ENCODE assay signal across 25 cellular contexts in genomic region chr14:61434315-61434714, GRCh38.
DNase-seq lines count a peak whose midpoint lies in the region; ATAC-seq and TF ChIP-seq lines count a peak whose summit lies in the region.
"Had no signal": no experiment of that assay in that cellular context is flagged by ENCODE, and none has a peak within 500 bp of the region (broad histone marks: within the 10 kb centered on the region; RNA-seq: fewer than 3 reads in every experiment).

No MANE protein-coding gene starts in this region.

- no peak overlapping the region for H3K4me3 ChIP-seq in CD4-positive, alpha-beta memory T cell (ENCODE audit: low read length in 2 of 2)
- H3K4me3 ChIP-seq: ascending aorta, BLaER1, esophagus muscularis mucosa, gastrocnemius medialis, lung, vagina had no signal

- H3K4me1 Mint-ChIP-seq in activated CD4-positive, alpha-beta T cell treated with anti-CD3 and anti-CD28 coated beads, Interleukin-2, amount 10 ng/mL, durations not matched to agents 24 days and 14 days: peaks cover 78% of the 10 kb centered on the region
- peaks cover 77 to 99% (median 88%) of the 10 kb centered on the region in 4 donors for H3K4me1 Mint-ChIP-seq in CD4-positive, alpha-beta memory T cell
- peaks cover 93% of the 10 kb centered on the region for H3K4me1 Mint-ChIP-seq in activated CD8-positive, alpha-beta T cell treated with anti-CD3 and anti-CD28 coated beads for 36 hours (ENCODE audit: low read depth)
- H3K4me1 Mint-ChIP-seq in effector memory CD8-positive, alpha-beta T cell (ENCODE audit: low read depth in 2 of 2): peaks cover 70 to 91% of the 10 kb centered on the region in 2 donors

- peaks cover 26% of the 10 kb centered on the region for H3K36me3 Mint-ChIP-seq in activated CD4-positive, alpha-beta T cell treated with anti-CD3 and anti-CD28 coated beads, Interleukin-2, amount 10 ng/mL, durations not matched to agents 24 days and 14 days (ENCODE audit: low read depth)
- H3K36me3 Mint-ChIP-seq in CD4-positive, alpha-beta memory T cell: peaks cover 28 to 30% of the 10 kb centered on the region in 2 donors
- H3K36me3 Mint-ChIP-seq in activated CD8-positive, alpha-beta T cell treated with anti-CD3 and anti-CD28 coated beads for 36 hours (ENCODE audit: low read depth): peaks cover 56% of the 10 kb centered on the region
- H3K36me3 Mint-ChIP-seq in effector memory CD8-positive, alpha-beta T cell (ENCODE audit: insufficient read depth): peaks cover 40% of the 10 kb centered on the region

- H3K27me3 ChIP-seq in CD4-positive, alpha-beta memory T cell (ENCODE audit: insufficient read depth, low read length): no peaks in the 10 kb centered on the region
- H3K27me3 ChIP-seq: ascending aorta, BLaER1, gastrocnemius medialis, vagina had no signal

- CTCF ChIA-PET in CD4-positive, alpha-beta memory T cell (lab: Charles Lee; ENCODE audit: partially characterized antibody): interaction anchor here (3.0 kb wide), 1 partner anchor 13 kb away, joined by 9 read pairs; no protein-coding TSS in a partner anchor
- CTCF ChIA-PET in activated CD8-positive, alpha-beta T cell treated with anti-CD3 and anti-CD28 coated beads for 36 hours (lab: Charles Lee): interaction anchor here (0.6 to 1.8 kb wide), 6 partner anchors 8 to 138 kb away, joined by 3 to 5 read pairs (median 4); no protein-coding TSS in a partner anchor

- no peaks in the 10 kb centered on the region for H3K9me3 Mint-ChIP-seq in activated CD4-positive, alpha-beta T cell treated with anti-CD3 and anti-CD28 coated beads, Interleukin-2, amount 10 ng/mL, durations not matched to agents 24 days and 14 days
- H3K9me3 Mint-ChIP-seq in CD4-positive, alpha-beta memory T cell: no peaks in the 10 kb centered on the region
- H3K9me3 Mint-ChIP-seq in activated CD8-positive, alpha-beta T cell treated with anti-CD3 and anti-CD28 coated beads for 36 hours: peaks cover 5% of the 10 kb centered on the region
- no peaks in the 10 kb centered on the region for H3K9me3 Mint-ChIP-seq in effector memory CD8-positive, alpha-beta T cell

- DNase-seq in activated CD4-positive, alpha-beta T cell treated with anti-CD3 and anti-CD28 coated beads, Interleukin-2, amount 10 ng/mL, durations not matched to agents 24 days and 14 days: no peak
- DNase-seq in activated CD4-positive, alpha-beta T cell treated with anti-CD3 and anti-CD28 coated beads for 1 hour: no peak
- no peak for DNase-seq in CD4-positive, alpha-beta memory T cell
- DNase-seq in activated CD8-positive, alpha-beta T cell treated with anti-CD3 and anti-CD28 coated beads for 36 hours: no peak
- DNase-seq in effector memory CD8-positive, alpha-beta T cell: no peak
- DNase-seq in dedifferentiated amniotic fluid mesenchymal stem cell (ENCODE audit: extremely low spot score): no peak
- no peak for DNase-seq in NCI-H774 (lab: John Stamatoyannopoulos, UW)
- DNase-seq: cerebellar nuclear complex; effector CD8-positive, alpha-beta T cell; gastrocnemius medialis; hypothalamus; MM.1S; NCI-H1436; NCI-H2171; NCI-H526; nucleus accumbens; right cardiac atrium; SW 1271 had no signal

- no peak overlapping the region for H3K4me3 Mint-ChIP-seq in activated CD4-positive, alpha-beta T cell treated with anti-CD3 and anti-CD28 coated beads, Interleukin-2, amount 10 ng/mL, durations not matched to agents 24 days and 14 days
- H3K4me3 Mint-ChIP-seq in CD4-positive, alpha-beta memory T cell: peak overlapping the region in 5 of 8 donors; percentile 3 to 42 (median 6)
- H3K4me3 Mint-ChIP-seq in activated CD8-positive, alpha-beta T cell treated with anti-CD3 and anti-CD28 coated beads for 36 hours: no peak overlapping the region
- H3K4me3 Mint-ChIP-seq in effector memory CD8-positive, alpha-beta T cell: peak overlapping the region in 1 of 2 donors; percentile 70

- H3K27ac ChIP-seq in CD4-positive, alpha-beta memory T cell (ENCODE audit: low read depth, low read length): no peak overlapping the region
- H3K27ac ChIP-seq: ascending aorta, BLaER1, esophagus muscularis mucosa, gastrocnemius medialis, HL-60, vagina had no signal

- no peaks in the 10 kb centered on the region for H3K27me3 Mint-ChIP-seq in activated CD4-positive, alpha-beta T cell treated with anti-CD3 and anti-CD28 coated beads, Interleukin-2, amount 10 ng/mL, durations not matched to agents 24 days and 14 days
- H3K27me3 Mint-ChIP-seq in CD4-positive, alpha-beta memory T cell: no peaks in the 10 kb centered on the region
- no peaks in the 10 kb centered on the region for H3K27me3 Mint-ChIP-seq in activated CD8-positive, alpha-beta T cell treated with anti-CD3 and anti-CD28 coated beads for 36 hours
- no peaks in the 10 kb centered on the region for H3K27me3 Mint-ChIP-seq in effector memory CD8-positive, alpha-beta T cell

- ATAC-seq in activated CD8-positive, alpha-beta T cell treated with anti-CD3 and anti-CD28 coated beads for 36 hours: no peak
- no peak for ATAC-seq in effector memory CD8-positive, alpha-beta T cell (replicated peaks)
- no peak for ATAC-seq in GM19328 (IDR thresholded peaks at IDR 0.05; ENCODE audit: unreplicated experiment)
- ATAC-seq: gastrocnemius medialis, right cardiac atrium had no signal

- no peaks in the 10 kb centered on the region for H3K36me3 ChIP-seq in CD4-positive, alpha-beta memory T cell (ENCODE audit: insufficient read depth, low read length)
- H3K36me3 ChIP-seq: ascending aorta, esophagus muscularis mucosa, gastrocnemius medialis, vagina had no signal

- POLR2A ChIA-PET in CD4-positive, alpha-beta memory T cell (lab: Charles Lee; ENCODE audit: partially characterized antibody): interaction anchor here (1.4 to 1.6 kb wide), 3 partner anchors 16 to 113 kb away, joined by 5 to 6 read pairs (median 5); partner anchors contain the start of gene PRKCH
- POLR2A ChIA-PET in activated CD8-positive, alpha-beta T cell treated with anti-CD3 and anti-CD28 coated beads for 36 hours (lab: Charles Lee): interaction anchor here (0.6 to 1.8 kb wide), 5 partner anchors 27 to 211 kb away, joined by 3 to 5 read pairs (median 3); no protein-coding TSS in a partner anchor

- no peak for TF ChIP-seq CTCF in activated CD8-positive, alpha-beta T cell treated with anti-CD3 and anti-CD28 coated beads for 36 hours (IDR thresholded peaks at IDR 0.05)

- H3K4me1 ChIP-seq in CD4-positive, alpha-beta memory T cell (ENCODE audit: insufficient read depth, low read length): peaks cover 98% of the 10 kb centered on the region

- H3K9me3 ChIP-seq in CD4-positive, alpha-beta memory T cell (ENCODE audit: control insufficient read depth in 1 of 2, low read length in 2 of 2): no peaks in the 10 kb centered on the region
- H3K9me3 ChIP-seq: ascending aorta, gastrocnemius medialis, vagina had no signal

- H3K27ac Mint-ChIP-seq in activated CD4-positive, alpha-beta T cell treated with anti-CD3 and anti-CD28 coated beads, Interleukin-2, amount 10 ng/mL, durations not matched to agents 24 days and 14 days: peak overlapping the region; percentile 52
- peak overlapping the region in 6 of 7 donors; percentile 62 to 91 (median 75) for H3K27ac Mint-ChIP-seq in CD4-positive, alpha-beta memory T cell
- H3K27ac Mint-ChIP-seq in activated CD8-positive, alpha-beta T cell treated with anti-CD3 and anti-CD28 coated beads for 36 hours: peak overlapping the region; percentile 90
- peak overlapping the region; percentile 75 to 96 for H3K27ac Mint-ChIP-seq in effector memory CD8-positive, alpha-beta T cell

- intact Hi-C loops in activated CD4-positive, alpha-beta T cell treated with anti-CD3 and anti-CD28 coated beads, Interleukin-2, amount 10 ng/mL, durations not matched to agents 24 days and 14 days (cut with micrococcal nuclease): no loop called here
- intact Hi-C loops in CD4-positive, alpha-beta memory T cell (cut with micrococcal nuclease): no loop called here
- intact Hi-C loops in activated CD8-positive, alpha-beta T cell treated with anti-CD3 and anti-CD28 coated beads for 36 hours (cut with micrococcal nuclease): no loop called here

Comparison
In these comparisons a context has a peak if more than half of its experiments do, and no peak if none do; other contexts are left out.
1. H3K4me3 Mint-ChIP-seq: peak in CD4-positive, alpha-beta memory T cell (5 of 8); none in activated CD4-positive, alpha-beta T cell treated with anti-CD3 and anti-CD28 coated beads, Interleukin-2, amount 10 ng/mL, durations not matched to agents 24 days and 14 days (single experiment) and activated CD8-positive, alpha-beta T cell treated with anti-CD3 and anti-CD28 coated beads for 36 hours (single experiment).
2. Peak in every context shown above with its lines, with median percentiles within 50 percentile points of each other: H3K27ac Mint-ChIP-seq.